11 cellular contexts compared by ENCODE assay signal in genomic region chr10:124737221-124737620, GRCh38. TPM values are rescaled to one million over a fixed set of nuclear protein-coding genes. Genes with fewer than 3 reads are reported as not detected.
DNase-seq lines count a peak whose midpoint lies in the region; ATAC-seq, FAIRE-seq and TF ChIP-seq lines count a peak whose summit lies in the region.
"Had no signal": no experiment of that assay in that cellular context is flagged by ENCODE, and none has a peak within 500 bp of the region (broad histone marks: within the 10 kb centered on the region; RNA-seq: fewer than 3 reads in every experiment).

No MANE protein-coding gene starts in this region.

- BruUV-seq in Panc1 (replicated peaks; lab: Mats Ljungman, UMichigan): no TSS peak

- H3K9me3 Mint-ChIP-seq in endodermal cell: no peaks in the 10 kb centered on the region

- ATAC-seq in A549: no peak
- no peak for ATAC-seq in Panc1
- ATAC-seq in GM21447 (IDR thresholded peaks at IDR 0.05; ENCODE audit: unreplicated experiment): no peak
- no peak for ATAC-seq in GM18907 (IDR thresholded peaks at IDR 0.05; ENCODE audit: unreplicated experiment)
- no peak for ATAC-seq in HG03469 (IDR thresholded peaks at IDR 0.05; ENCODE audit: unreplicated experiment)

- no peaks in the 10 kb centered on the region for H3K27me3 Mint-ChIP-seq in endodermal cell (ENCODE audit: insufficient read depth)

- no peak overlapping the region for H3K27ac Mint-ChIP-seq in endodermal cell

- peaks cover 52% of the 10 kb centered on the region for H3K79me2 ChIP-seq in parathyroid adenoma

- no peak for DNase-seq in A549 (ENCODE audit: low read depth in 1 of 2, low spot score in 1 of 2)
- DNase-seq in Panc1 (ENCODE audit: low read depth, low spot score): no peak
- peak; percentile 55 for DNase-seq in endodermal cell
- DNase-seq in GDM1 (lab: John Stamatoyannopoulos, UW): no peak
- DNase-seq: activated CD8-positive, alpha-beta memory T cell treated with anti-CD3 and anti-CD28 coated beads, Interleukin-2, amount 50 U/mL, for 4 hours; BE2C; NCI-H524 treated with DMSO at 0.1 percent for 48 hours had no signal

- no peak overlapping the region for H3K9ac ChIP-seq in endodermal cell (ENCODE audit: extremely low read depth, low read length, poor library complexity, severe bottlenecking)
- no peak overlapping the region for H3K9ac ChIP-seq in parathyroid adenoma

- H3K4me2 ChIP-seq in A549: peak overlapping the region; percentile 25; the same call in 2 of the 3 replicates
- no peak overlapping the region for H3K4me2 ChIP-seq in parathyroid adenoma (ENCODE audit: low read length)

- intact Hi-C loops in Panc1 (cut with micrococcal nuclease; ENCODE audit: unreplicated experiment): no loop called here

- H3K36me3 ChIP-seq in Panc1 (ENCODE audit: control insufficient read depth, insufficient read depth, low read length) (no peaks in the 10 kb centered on the region), endodermal cell (ENCODE audit: control insufficient read depth, insufficient read depth, low read length) (no peaks in the 10 kb centered on the region), parathyroid adenoma (ENCODE audit: control insufficient read depth, insufficient read depth, low read length) (no peaks in the 10 kb centered on the region)

- TF ChIP-seq POLR2A in A549 (IDR thresholded peaks at IDR 0.05; ENCODE audit: low read length): no peak

- H3K27me3 ChIP-seq in Panc1 (ENCODE audit: control insufficient read depth, insufficient read depth, low read length) (no peaks in the 10 kb centered on the region), endodermal cell (ENCODE audit: control insufficient read depth, insufficient read depth, low read length, poor library complexity, severe bottlenecking) (no peaks in the 10 kb centered on the region), parathyroid adenoma (ENCODE audit: control insufficient read depth, insufficient read depth, low read length) (no peaks in the 10 kb centered on the region)
- H3K27me3 ChIP-seq: BE2C had no signal

- H3K4me3 ChIP-seq in A549: no peak overlapping the region
- no peak overlapping the region for H3K4me3 ChIP-seq in Panc1 (ENCODE audit: low read depth in 2 of 2, low read length in 2 of 2)
- H3K4me3 ChIP-seq in endodermal cell (ENCODE audit: low read length): no peak overlapping the region
- H3K4me3 ChIP-seq in parathyroid adenoma (ENCODE audit: low read depth, low read length): no peak overlapping the region

- H3K4me3 Mint-ChIP-seq in endodermal cell: no peak overlapping the region

- POLR2A ChIA-PET in A549 (lab: Yijun Ruan, JAX) (no interaction called here), Panc1 (lab: Charles Lee) (interaction anchor here (0.6 to 0.7 kb wide), 3 partner anchors 14 to 957 kb away, joined by 3 to 9 read pairs (median 3); no protein-coding TSS in a partner anchor)

- in situ Hi-C loops in Panc1 (cut with HindIII; ENCODE audit: low pct_unique_long_range_greater_than_20kb, low sequenced_read_pairs): no loop called here

- WGBS in A549 (ENCODE audit: missing lambda C conversion rate): 78% methylated on average over 7 of the region's 7 CpGs
- 77 to 83% methylated on average over 5 to 7 of the region's 7 CpGs for WGBS in endodermal cell (ENCODE audit: insufficient coverage in 1 of 2, insufficient read length in 1 of 2), 2 experiments

- peak overlapping the region in 1 of 2 experiments; percentile 67; a peak in 2 of 6 replicates for H3K27ac ChIP-seq in A549
- H3K27ac ChIP-seq in Panc1 (ENCODE audit: low read length): peak overlapping the region; percentile 86
- no peak overlapping the region for H3K27ac ChIP-seq in endodermal cell (ENCODE audit: low read depth, low read length)
- H3K27ac ChIP-seq in parathyroid adenoma: peak overlapping the region; percentile 66

- TF ChIP-seq RAD21 in A549 (conservative IDR thresholded peaks at IDR 0.05 in 1 of 2, IDR thresholded peaks at IDR 0.05 in 1 of 2): no peak

- peaks cover 53% of the 10 kb centered on the region for H3K4me1 Mint-ChIP-seq in endodermal cell

- no peak for TF ChIP-seq EP300 in A549 (IDR thresholded peaks at IDR 0.05)

- CTCF ChIA-PET in A549 (lab: Yijun Ruan, JAX) (interaction anchor here (1.0 to 6.8 kb wide), 3 partner anchors 198 to 348 kb away, joined by 3 to 96 read pairs (median 11); no protein-coding TSS in a partner anchor), Panc1 (lab: Charles Lee) (interaction anchor here (0.6 kb wide), 1 partner anchor 304 kb away, joined by 4 read pairs; no protein-coding TSS in a partner anchor)

- H3K9me3 ChIP-seq in A549: no peaks in the 10 kb centered on the region
- H3K9me3 ChIP-seq in Panc1 (ENCODE audit: control insufficient read depth, insufficient read depth, low read depth, low read length): no peaks in the 10 kb centered on the region
- no peaks in the 10 kb centered on the region for H3K9me3 ChIP-seq in endodermal cell (ENCODE audit: control insufficient read depth, low read length)
- no peaks in the 10 kb centered on the region for H3K9me3 ChIP-seq in parathyroid adenoma (ENCODE audit: control insufficient read depth, low read length)
- H3K9me3 ChIP-seq: BE2C had no signal

- H3K4me1 ChIP-seq in A549: peaks cover 32% of the 10 kb centered on the region
- peaks cover 75% of the 10 kb centered on the region for H3K4me1 ChIP-seq in Panc1 (ENCODE audit: control insufficient read depth, insufficient read depth, low read length)
- peaks cover 19% of the 10 kb centered on the region for H3K4me1 ChIP-seq in endodermal cell (ENCODE audit: control insufficient read depth, insufficient read depth, low read length)
- H3K4me1 ChIP-seq in parathyroid adenoma: peaks cover 70% of the 10 kb centered on the region

- H3K36me3 Mint-ChIP-seq in endodermal cell (ENCODE audit: low read depth): peaks cover under 1% of the 10 kb centered on the region

- no peak for FAIRE-seq in A549 (lab: Jason Lieb, UNC)

- no peak for TF ChIP-seq CTCF in A549 (IDR thresholded peaks at IDR 0.05)
- no peak for TF ChIP-seq CTCF in Panc1 (IDR thresholded peaks at IDR 0.05)
- TF ChIP-seq CTCF in endodermal cell (conservative IDR thresholded peaks at IDR 0.05): no peak
- no peak for TF ChIP-seq CTCF in parathyroid adenoma (IDR thresholded peaks at IDR 0.05)

- H2AFZ ChIP-seq in parathyroid adenoma: no peak overlapping the region

TF ChIP-seq in A549, 52 proteins besides CTCF, POLR2A, EP300 and RAD21:
- no peak for TF ChIP-seq ZSCAN20 (CRISPR knock-in tag; IDR thresholded peaks at IDR 0.05)
- TF ChIP-seq ZC3H11A (IDR thresholded peaks at IDR 0.05): no peak
- TF ChIP-seq BCL3 (IDR thresholded peaks at IDR 0.05): no peak
- TF ChIP-seq EHMT2 (IDR thresholded peaks at IDR 0.05; ENCODE audit: low read depth): no peak
- TF ChIP-seq RNF2 (IDR thresholded peaks at IDR 0.05; ENCODE audit: borderline replicate concordance, low read depth): no peak
- TF ChIP-seq HOXB5 (CRISPR knock-in tag; IDR thresholded peaks at IDR 0.05): no peak
- no peak for TF ChIP-seq FOSL2 (IDR thresholded peaks at IDR 0.05)
- no peak for TF ChIP-seq FOSL2 (CRISPR knock-in tag; IDR thresholded peaks at IDR 0.05)
- no peak for TF ChIP-seq TP53 (CRISPR knock-in tag; IDR thresholded peaks at IDR 0.05)
TF ChIP-seq in A549: peak in this region for 0.

RNA-seq across cellular contexts. Expression of gene FAM53B, which starts 7.0 kb away (rescaled TPM):
- polyA plus RNA-seq in A549 (2011; rRNA removed) (5.1 and 6.3 TPM in 2 replicates), A549 (2017; fragmentation: RNase III; extraction: RNeasy Plus Mini Kit Qiagen cat#74134 plus additional on column Dnase treatment) (8.2 to 8.5 TPM (median 8.2 TPM) in 3 replicates)
- 4.5 and 6.9 TPM in 2 replicates for polyA plus RNA-seq in A549 (2012; cell fraction: cytosol; rRNA removed)
- polyA plus RNA-seq in A549 (2012; cell fraction: nucleus; rRNA removed): 13.3 and 14.8 TPM in 2 replicates
- 18.5 and 21.4 TPM in 2 replicates for polyA minus RNA-seq in A549 (2011; rRNA and poly(A)+ RNA removed)
- total RNA-seq in Panc1 (2021; ENCODE audit: unreplicated experiment) (42.5 TPM), endodermal cell (10 to 100 TPM; 19.3 to 22.6 TPM)
- polyA plus RNA-seq in Panc1 (2012; ENCODE audit: insufficient read length): 31.8 TPM
- 21.4 TPM for polyA plus RNA-seq in endodermal cell (2013, experiment 1 of 2)
- 20.2 TPM for polyA plus RNA-seq in endodermal cell (2013, experiment 2 of 2)

RNA-seq across cellular contexts. Expression of gene EEF1AKMT2, which starts 54.5 kb away (rescaled TPM):
- polyA plus RNA-seq in A549 (2011; rRNA removed) (21.5 and 28.1 TPM in 2 replicates), A549 (2017; fragmentation: RNase III; extraction: RNeasy Plus Mini Kit Qiagen cat#74134 plus additional on column Dnase treatment) (23.4 to 27.8 TPM (median 23.5 TPM) in 3 replicates)
- 11.4 and 12.8 TPM in 2 replicates for polyA plus RNA-seq in A549 (2012; cell fraction: cytosol; rRNA removed)
- polyA plus RNA-seq in A549 (2012; cell fraction: nucleus; rRNA removed): 4.8 and 9.3 TPM in 2 replicates
- polyA minus RNA-seq in A549 (2011; rRNA and poly(A)+ RNA removed): 8.8 and 9.9 TPM in 2 replicates
- total RNA-seq in Panc1 (2021; ENCODE audit: unreplicated experiment) (39.2 TPM), endodermal cell (10 to 100 TPM; 22.2 to 25.9 TPM)
- 24.1 TPM for polyA plus RNA-seq in Panc1 (2012; ENCODE audit: insufficient read length)
- polyA plus RNA-seq in endodermal cell (2013, experiment 1 of 2): 37.1 TPM
- 39.4 TPM for polyA plus RNA-seq in endodermal cell (2013, experiment 2 of 2)
